Comparison of ENCODE assay signal across 8 cellular contexts in genomic region chr4:184250795-184251679, GRCh38. TPM values are rescaled to one million over a fixed set of nuclear protein-coding genes. Genes with fewer than 3 reads are reported as not detected.
DNase-seq lines count a peak whose midpoint lies in the region; ATAC-seq and TF ChIP-seq lines count a peak whose summit lies in the region.

No MANE protein-coding gene starts in this region.

- H3K4me3 Mint-ChIP-seq in nephron, result no peak overlapping the region

- H3K9me3 Mint-ChIP-seq in nephron, result peaks cover 2% of the 10 kb centered on the region

- no peak overlapping the region for H3K4me3 ChIP-seq in DOHH2 (ENCODE audit: low read length)
- no peak overlapping the region for H3K4me3 ChIP-seq in SU-DHL-6 (ENCODE audit: insufficient read depth, low read length, poor library complexity, severe bottlenecking)
- H3K4me3 ChIP-seq in epithelial cell of proximal tubule (ENCODE audit: low read depth, low read length), result no peak overlapping the region

- no peak overlapping the region for H3K4me2 ChIP-seq in DOHH2 (ENCODE audit: low read length)
- H3K4me2 ChIP-seq in SU-DHL-6 (ENCODE audit: low read depth, low read length, poor library complexity, severe bottlenecking), result no peak overlapping the region

- H3K9me2 ChIP-seq in DOHH2 (replicated peaks; ENCODE audit: control insufficient read depth, low read length), result no peaks in the 10 kb centered on the region
- no peaks in the 10 kb centered on the region for H3K9me2 ChIP-seq in SU-DHL-6 (replicated peaks; ENCODE audit: insufficient read depth, low read length)

- H3K27me3 ChIP-seq in DOHH2 (ENCODE audit: control insufficient read depth, low read length), result peaks cover 16% of the 10 kb centered on the region
- no peaks in the 10 kb centered on the region for H3K27me3 ChIP-seq in SU-DHL-6 (ENCODE audit: low read length)

- H3K27ac ChIP-seq in DOHH2 (ENCODE audit: low read depth, low read length) (no peak overlapping the region), SU-DHL-6 (ENCODE audit: low read depth, low read length) (no peak overlapping the region)

- no peaks in the 10 kb centered on the region for H3K4me1 ChIP-seq in DOHH2 (ENCODE audit: control insufficient read depth, low read length)

- peak; percentile 70 for TF ChIP-seq CTCF in DOHH2 (IDR thresholded peaks at IDR 0.05; ENCODE audit: low read depth, low read length, poor library complexity, severe bottlenecking)
- TF ChIP-seq CTCF in SU-DHL-6 (IDR thresholded peaks at IDR 0.05; ENCODE audit: insufficient read depth, low read length, poor library complexity, severe bottlenecking), result peak; percentile 68
- peak; percentile 66 for TF ChIP-seq CTCF in epithelial cell of proximal tubule (conservative IDR thresholded peaks at IDR 0.05; ENCODE audit: low read depth, low read length)
- peak; percentile 43 to 63 (median 58) for TF ChIP-seq CTCF in nephron (IDR thresholded peaks at IDR 0.05; ENCODE audit: unreplicated experiment in 3 of 3)

- no peak overlapping the region for H3K9ac ChIP-seq in SU-DHL-6 (ENCODE audit: low read length)

- no peaks in the 10 kb centered on the region for H3K4me1 Mint-ChIP-seq in nephron

- H3K9me3 ChIP-seq in DOHH2 (ENCODE audit: control insufficient read depth, insufficient read depth, low read length) (no peaks in the 10 kb centered on the region; the same call in 1 of the 2 replicates), SU-DHL-6 (ENCODE audit: insufficient read depth, low read length) (no peaks in the 10 kb centered on the region)

- H3K36me3 ChIP-seq in DOHH2 (ENCODE audit: control insufficient read depth, low read length), result no peaks in the 10 kb centered on the region
- no peaks in the 10 kb centered on the region for H3K36me3 ChIP-seq in SU-DHL-6 (ENCODE audit: low read length)

- H3K79me2 ChIP-seq in DOHH2 (ENCODE audit: control insufficient read depth, low read length) (no peaks in the 10 kb centered on the region), SU-DHL-6 (ENCODE audit: insufficient read depth, low read length) (no peaks in the 10 kb centered on the region)

- H3K36me3 Mint-ChIP-seq in nephron (ENCODE audit: low read depth), result no peaks in the 10 kb centered on the region

- ATAC-seq in GM21619 (IDR thresholded peaks at IDR 0.05; ENCODE audit: unreplicated experiment), result peak; percentile 64
- no peak for ATAC-seq in GM21526 (IDR thresholded peaks at IDR 0.05; ENCODE audit: low FRiP score, unreplicated experiment)

- no peak overlapping the region for H3K27ac Mint-ChIP-seq in nephron

- H2AFZ ChIP-seq in SU-DHL-6 (ENCODE audit: low read depth, low read length, severe bottlenecking), result no peak overlapping the region

- H3K27me3 Mint-ChIP-seq in nephron (ENCODE audit: low read depth), result peaks cover 4% of the 10 kb centered on the region

- DNase-seq in NCI-H1092 treated with DMSO at 0.1 percent for 48 hours (lab: John Stamatoyannopoulos, UW) (peak; percentile 71), epithelial cell of proximal tubule (ENCODE audit: low read depth) (no peak), NCI-H187 treated with DMSO at 0.1 percent for 48 hours (lab: John Stamatoyannopoulos, UW) (no peak)

- H4K20me1 ChIP-seq in DOHH2 (ENCODE audit: control insufficient read depth, insufficient read depth, low read depth, low read length) (no peaks in the 10 kb centered on the region), SU-DHL-6 (ENCODE audit: low read depth, low read length) (no peaks in the 10 kb centered on the region)

- no peaks in the 10 kb centered on the region for H3F3A ChIP-seq in DOHH2 (ENCODE audit: control insufficient read depth, insufficient read depth)
- H3F3A ChIP-seq in SU-DHL-6 (ENCODE audit: insufficient read depth), result peaks cover 4% of the 10 kb centered on the region; the same call in 1 of the 2 replicates

RNA-seq across cellular contexts. Expression of gene ENPP6, which starts 33.4 kb away (rescaled TPM):
- total RNA-seq in epithelial cell of proximal tubule, result not detected in 2 replicates
